In genomic region chr6:50724381-50725124, GRCh38 we compare ENCODE assay signal across 19 cellular contexts. TPM values are rescaled to one million over a fixed set of nuclear protein-coding genes. Genes with fewer than 3 reads are reported as not detected.
DNase-seq lines count a peak whose midpoint lies in the region; ATAC-seq and TF ChIP-seq lines count a peak whose summit lies in the region.
"Had no signal": no experiment of that assay in that cellular context is flagged by ENCODE, and none has a peak within 500 bp of the region (broad histone marks: within the 10 kb centered on the region; RNA-seq: fewer than 3 reads in every experiment).

No MANE protein-coding gene starts in this region.

- no peak overlapping the region for H3K4me3 Mint-ChIP-seq in activated CD8-positive, alpha-beta memory T cell treated with anti-CD3 and anti-CD28 coated beads, Interleukin-2, amount 10 ng/mL, durations not matched to agents 7 days and 5 days
- peak overlapping the region; percentile 18 to 77 (median 64) for H3K4me3 Mint-ChIP-seq in brain
- H3K4me3 Mint-ChIP-seq in stimulated activated naive B cell treated with anti-CD40 and anti-IgM and Interleukin-4, amounts not matched to agents 10 μg/mL and 1 μg/mL and 100 μg/mL, for 72 hours = no peak overlapping the region

- DNase-seq in activated CD8-positive, alpha-beta memory T cell treated with anti-CD3 and anti-CD28 coated beads, Interleukin-2, amount 10 ng/mL, durations not matched to agents 7 days and 5 days = no peak
- DNase-seq in activated CD8-positive, alpha-beta memory T cell treated with anti-CD3 and anti-CD28 coated beads for 24 hours = no peak
- DNase-seq in NCI-H1105 treated with DMSO at 0.1 percent for 48 hours (lab: John Stamatoyannopoulos, UW) (peak; percentile 75), SKM-1 (lab: John Stamatoyannopoulos, UW; ENCODE audit: unreplicated experiment) (no peak), HK-2 (ENCODE audit: unreplicated experiment) (no peak), D341Med (ENCODE audit: low spot score) (no peak)
- DNase-seq in stimulated activated naive B cell treated with anti-CD40 and anti-IgM and Interleukin-4, amounts not matched to agents 10 μg/mL and 1 μg/mL and 100 μg/mL, for 72 hours = no peak
- DNase-seq: activated naive CD4-positive, alpha-beta T cell; caudate nucleus; left ventricle myocardium inferior; upper lobe of right lung had no signal

- CTCF ChIA-PET in activated CD8-positive, alpha-beta memory T cell treated with anti-CD3 and anti-CD28 coated beads, Interleukin-2, amount 10 ng/mL, durations not matched to agents 7 days and 5 days (lab: Charles Lee) = no interaction called here

- H3K27ac Mint-ChIP-seq in activated CD8-positive, alpha-beta memory T cell treated with anti-CD3 and anti-CD28 coated beads, Interleukin-2, amount 10 ng/mL, durations not matched to agents 7 days and 5 days = peak overlapping the region; percentile 49
- H3K27ac Mint-ChIP-seq in brain = peak overlapping the region in 1 of 5 experiments; percentile 64
- peak overlapping the region; percentile 88 for H3K27ac Mint-ChIP-seq in stimulated activated naive B cell treated with anti-CD40 and anti-IgM and Interleukin-4, amounts not matched to agents 10 μg/mL and 1 μg/mL and 100 μg/mL, for 72 hours

- no peak for TF ChIP-seq CTCF in brain (conservative IDR thresholded peaks at IDR 0.05)

- H3K4me1 Mint-ChIP-seq in activated CD8-positive, alpha-beta memory T cell treated with anti-CD3 and anti-CD28 coated beads, Interleukin-2, amount 10 ng/mL, durations not matched to agents 7 days and 5 days = peaks cover 6% of the 10 kb centered on the region
- H3K4me1 Mint-ChIP-seq in brain = peaks cover 9% of the 10 kb centered on the region
- H3K4me1 Mint-ChIP-seq in stimulated activated naive B cell treated with anti-CD40 and anti-IgM and Interleukin-4, amounts not matched to agents 10 μg/mL and 1 μg/mL and 100 μg/mL, for 72 hours = peaks cover 4 to 6% of the 10 kb centered on the region in 2 donors

- H3K27me3 Mint-ChIP-seq in activated CD8-positive, alpha-beta memory T cell treated with anti-CD3 and anti-CD28 coated beads, Interleukin-2, amount 10 ng/mL, durations not matched to agents 7 days and 5 days = peaks cover 45% of the 10 kb centered on the region
- H3K27me3 Mint-ChIP-seq in brain = peaks cover 92% of the 10 kb centered on the region
- peaks cover 52 to 75% of the 10 kb centered on the region in 2 donors for H3K27me3 Mint-ChIP-seq in stimulated activated naive B cell treated with anti-CD40 and anti-IgM and Interleukin-4, amounts not matched to agents 10 μg/mL and 1 μg/mL and 100 μg/mL, for 72 hours

- ATAC-seq in activated CD8-positive, alpha-beta memory T cell treated with anti-CD3 and anti-CD28 coated beads, Interleukin-2, amount 10 ng/mL, durations not matched to agents 7 days and 5 days = no peak
- no peak for ATAC-seq in stimulated activated naive B cell treated with anti-CD40 and anti-IgM and Interleukin-4, amounts not matched to agents 10 μg/mL and 1 μg/mL and 100 μg/mL, for 72 hours (replicated peaks)
- ATAC-seq: upper lobe of right lung had no signal

- no peaks in the 10 kb centered on the region for H3K9me3 Mint-ChIP-seq in activated CD8-positive, alpha-beta memory T cell treated with anti-CD3 and anti-CD28 coated beads, Interleukin-2, amount 10 ng/mL, durations not matched to agents 7 days and 5 days (ENCODE audit: low read depth)
- H3K9me3 Mint-ChIP-seq in brain = no peaks in the 10 kb centered on the region
- H3K9me3 Mint-ChIP-seq in stimulated activated naive B cell treated with anti-CD40 and anti-IgM and Interleukin-4, amounts not matched to agents 10 μg/mL and 1 μg/mL and 100 μg/mL, for 72 hours = peaks cover 0 to 7% of the 10 kb centered on the region in 2 donors

- H3K36me3 Mint-ChIP-seq in activated CD8-positive, alpha-beta memory T cell treated with anti-CD3 and anti-CD28 coated beads, Interleukin-2, amount 10 ng/mL, durations not matched to agents 7 days and 5 days = peaks cover 2% of the 10 kb centered on the region
- H3K36me3 Mint-ChIP-seq in brain = no peaks in the 10 kb centered on the region
- H3K36me3 Mint-ChIP-seq in stimulated activated naive B cell treated with anti-CD40 and anti-IgM and Interleukin-4, amounts not matched to agents 10 μg/mL and 1 μg/mL and 100 μg/mL, for 72 hours = peaks cover 0 to 2% of the 10 kb centered on the region in 2 donors

RNA-seq across cellular contexts. Expression of gene TFAP2D, which starts 11.2 kb away (rescaled TPM):
- total RNA-seq in activated CD8-positive, alpha-beta memory T cell treated with anti-CD3 and anti-CD28 coated beads, Interleukin-2, amount 10 ng/mL, durations not matched to agents 7 days and 5 days = not detected
- not detected for polyA plus RNA-seq in brain (ENCODE audit: insufficient read depth, low read depth, low replicate concordance)
- total RNA-seq: endothelial cell of umbilical vein; glomerular endothelial cell; left ventricle myocardium inferior; LHCN-M2; myocyte; NCI-H460; T-helper 2 cell treated with Interferon-gamma antibody and Interleukin-4, amounts not matched to agents 100 ng/mL and 5 ng/mL, for 36 hours; upper lobe of right lung had no signal
- polyA plus RNA-seq: BJ, endothelial cell of umbilical vein had no signal

Comparison
In these comparisons a context has a peak if more than half of its experiments do, and no peak if none do; other contexts are left out.
1. H3K4me3 Mint-ChIP-seq: peak in brain (5 of 5); none in activated CD8-positive, alpha-beta memory T cell treated with anti-CD3 and anti-CD28 coated beads, Interleukin-2, amount 10 ng/mL, durations not matched to agents 7 days and 5 days (single experiment) and stimulated activated naive B cell treated with anti-CD40 and anti-IgM and Interleukin-4, amounts not matched to agents 10 μg/mL and 1 μg/mL and 100 μg/mL, for 72 hours (0 of 2).